ENCODE assay signal across 8 cellular contexts in genomic region chr4:109559983-109560686, GRCh38. TPM values are rescaled to one million over a fixed set of nuclear protein-coding genes. Genes with fewer than 3 reads are reported as not detected.
DNase-seq lines count a peak whose midpoint lies in the region; ATAC-seq, FAIRE-seq and TF ChIP-seq lines count a peak whose summit lies in the region.

MCUB (plus strand) TSS chr4:109560246; CDS start chr4:109560338, 92 bp downstream.

- H3K27ac Mint-ChIP-seq in astrocyte (ENCODE audit: unreplicated experiment), result peak within 1 kb of the TSS; percentile 55

- H3K4me2 ChIP-seq in astrocyte (ENCODE audit: low read length), result peak within 1 kb of the TSS; percentile 86

- H3K36me3 ChIP-seq in astrocyte (ENCODE audit: insufficient read depth, low read length), result no peaks in the 10 kb centered on the region

- H3K27ac ChIP-seq in astrocyte (ENCODE audit: low read depth, low read length), result peak within 1 kb of the TSS; percentile 60

- peak within 1 kb of the TSS; percentile 92 for H3K4me3 Mint-ChIP-seq in astrocyte (ENCODE audit: unreplicated experiment)

- H3K36me3 Mint-ChIP-seq in astrocyte (ENCODE audit: low read depth, unreplicated experiment), result peaks cover 3% of the 10 kb centered on the region

- peak within 1 kb of the TSS; percentile 80 for H3K9ac ChIP-seq in astrocyte (ENCODE audit: low read length)

- H4K20me1 ChIP-seq in astrocyte (ENCODE audit: insufficient read depth, low read length), result no peaks in the 10 kb centered on the region

- H3K4me3 ChIP-seq in astrocyte (ENCODE audit: insufficient read depth, low read depth, low read length) (peak within 1 kb of the TSS; percentile 71), retinal pigment epithelial cell (ENCODE audit: low read length) (peak within 1 kb of the TSS; percentile 78)

- H3K27me3 ChIP-seq in astrocyte (ENCODE audit: insufficient read depth, low read length), result no peaks in the 10 kb centered on the region

- TF ChIP-seq CTCF in astrocyte (IDR thresholded peaks at IDR 0.05; ENCODE audit: insufficient read depth, low read depth, low read length) (no peak), retinal pigment epithelial cell (conservative IDR thresholded peaks at IDR 0.05; ENCODE audit: low read depth, low read length) (no peak)

- no peak for FAIRE-seq in astrocyte (lab: Jason Lieb, UNC)

- no peaks in the 10 kb centered on the region for H3K27me3 Mint-ChIP-seq in astrocyte (ENCODE audit: low read depth, unreplicated experiment)

- peaks cover 4% of the 10 kb centered on the region for H3K79me2 ChIP-seq in astrocyte (ENCODE audit: insufficient read depth, low read length)

- H2AFZ ChIP-seq in astrocyte (ENCODE audit: low read depth, low read length), result peak within 1 kb of the TSS; percentile 83

- H3K9me3 Mint-ChIP-seq in astrocyte (ENCODE audit: unreplicated experiment), result peaks cover 2% of the 10 kb centered on the region

- peaks cover 8% of the 10 kb centered on the region for H3K4me1 Mint-ChIP-seq in astrocyte (ENCODE audit: low read depth, unreplicated experiment)

- H3K4me1 ChIP-seq in astrocyte (ENCODE audit: insufficient read depth, low read length), result peaks cover 6% of the 10 kb centered on the region

- no peaks in the 10 kb centered on the region for H3K9me3 ChIP-seq in astrocyte (ENCODE audit: insufficient read depth, low read depth, low read length)

- peak; percentile 74 for DNase-seq in NCI-H1417 treated with DMSO at 0.1 percent for 48 hours (lab: John Stamatoyannopoulos, UW)
- peak; percentile 85 for DNase-seq in T-helper 22 cell (ENCODE audit: low read depth)
- peak; percentile 82 for DNase-seq in astrocyte (ENCODE audit: low read depth)
- peak; percentile 10 to 44 for DNase-seq in hippocampal formation (lab: John Stamatoyannopoulos, UW)
- DNase-seq in retinal pigment epithelial cell (ENCODE audit: low read depth), result peak; percentile 55
- no peak for DNase-seq in SKM-1 treated with dmso at 0.1 percent for 144 hours (lab: John Stamatoyannopoulos, UW; ENCODE audit: unreplicated experiment)

- ATAC-seq in GM18498 (IDR thresholded peaks at IDR 0.05; ENCODE audit: unreplicated experiment), result peak; percentile 93
- ATAC-seq in HG02840 (IDR thresholded peaks at IDR 0.05; ENCODE audit: low FRiP score, unreplicated experiment), result peak; percentile 90

RNA-seq across cellular contexts. Expression of gene MCUB, which starts in this region (rescaled TPM):
- total RNA-seq in astrocyte, result 11.2 and 12.6 TPM in 2 replicates
